Comparison of ENCODE assay signal across 8 cellular contexts in genomic region chr11:73178092-73178539, GRCh38. TPM values are rescaled to one million over a fixed set of nuclear protein-coding genes. Genes with fewer than 3 reads are reported as not detected.
DNase-seq lines count a peak whose midpoint lies in the region; ATAC-seq and TF ChIP-seq lines count a peak whose summit lies in the region.

No MANE protein-coding gene starts in this region.

- TF ChIP-seq RAD21 in neural cell (conservative IDR thresholded peaks at IDR 0.05) = peak; percentile 91

- H3K9me2 ChIP-seq in neural cell (ENCODE audit: insufficient read depth, low read length) = no peaks in the 10 kb centered on the region

- H3F3A ChIP-seq in neural cell (ENCODE audit: insufficient read depth, low read length, poor library complexity, severe bottlenecking) = no peaks in the 10 kb centered on the region

- peak; percentile 86 for TF ChIP-seq CTCF in neural cell (IDR thresholded peaks at IDR 0.05; ENCODE audit: poor library complexity, severe bottlenecking)

- H3K4me3 ChIP-seq in neural cell (ENCODE audit: low read length) = no peak overlapping the region

- no peaks in the 10 kb centered on the region for H4K20me1 ChIP-seq in neural cell (ENCODE audit: insufficient read depth)

- H3K27ac ChIP-seq in neural cell (ENCODE audit: low read length) = no peak overlapping the region

- no peak for TF ChIP-seq EP300 in neural cell (conservative IDR thresholded peaks at IDR 0.05; ENCODE audit: poor library complexity, severe bottlenecking)

- no peaks in the 10 kb centered on the region for H3K9me3 ChIP-seq in neural cell (ENCODE audit: low read length)

- DNase-seq in AG08396 (ENCODE audit: low spot score) (peak; percentile 93), HK-2 (ENCODE audit: unreplicated experiment) (peak; percentile 51), OCI-M1 (lab: John Stamatoyannopoulos, UW) (peak; percentile 96), fibroblast of gingiva (ENCODE audit: low read depth) (peak; percentile 87)
- peak; percentile 81 for DNase-seq in activated T-cell treated with anti-CD3 and anti-CD28 coated beads, Interleukin-2, amount 50 U/mL, for 1 hour
- peak; percentile 58 to 81 (median 68) for DNase-seq in stimulated activated naive CD4-positive, alpha-beta T cell (lab: John Stamatoyannopoulos, UW)

- ATAC-seq in GM18868 (IDR thresholded peaks at IDR 0.05; ENCODE audit: unreplicated experiment) = peak; percentile 91

- no peak overlapping the region for H2AFZ ChIP-seq in neural cell (ENCODE audit: low read depth, low read length)

- H3K4me2 ChIP-seq in neural cell (ENCODE audit: low read length) = no peak overlapping the region

- no peaks in the 10 kb centered on the region for H3K27me3 ChIP-seq in neural cell (ENCODE audit: insufficient read depth, low read depth, low read length)

- H3K9ac ChIP-seq in neural cell (ENCODE audit: low read length) = no peak overlapping the region

- no peaks in the 10 kb centered on the region for H3K36me3 ChIP-seq in neural cell (ENCODE audit: insufficient read depth, low read length)

- no peaks in the 10 kb centered on the region for H3K79me2 ChIP-seq in neural cell (replicated peaks; ENCODE audit: insufficient read depth, low read length)

TF ChIP-seq in neural cell, 6 proteins besides CTCF, POLR2A, EP300 and RAD21:
- TF ChIP-seq REST (IDR thresholded peaks at IDR 0.05; ENCODE audit: borderline replicate concordance) = no peak
- TF ChIP-seq SMC3 (conservative IDR thresholded peaks at IDR 0.05; ENCODE audit: poor library complexity) = peak; percentile 96

RNA-seq across cellular contexts. Expression of gene FCHSD2, which starts 36.0 kb away (rescaled TPM):
- polyA plus RNA-seq in neural cell = 40.8 and 44.0 TPM in 2 replicates
- 47.7 and 53.1 TPM in 2 replicates for polyA minus RNA-seq in neural cell

RNA-seq across cellular contexts. Expression of gene P2RY2, which starts 40.0 kb away (rescaled TPM):
- polyA plus RNA-seq in neural cell = not detected in 2 replicates
- not detected in 2 replicates for polyA minus RNA-seq in neural cell
